ENCODE assay signal across 30 cellular contexts in the genomic region with DNA sequence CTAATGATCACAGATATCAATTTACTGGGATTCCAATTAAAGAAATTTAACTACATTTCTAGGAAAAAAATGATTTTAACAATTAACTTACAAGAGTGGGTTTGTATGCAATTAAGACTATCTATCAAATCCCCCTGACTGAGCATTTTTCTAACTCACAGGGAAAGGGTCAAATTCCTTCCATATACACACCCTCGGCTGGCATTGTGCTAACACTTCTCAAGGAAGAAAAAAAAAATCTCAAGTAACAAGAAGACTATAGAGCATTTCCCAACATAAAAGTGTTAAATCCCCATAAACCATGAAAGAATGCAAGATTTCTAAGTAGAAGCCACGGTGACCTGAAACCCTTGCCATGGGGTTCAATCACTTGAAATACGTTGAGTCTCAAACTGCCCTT.
"Had no signal": no experiment of that assay in that cellular context is flagged by ENCODE, and none has a peak within 500 bp of the region (broad histone marks: within the 10 kb centered on the region; RNA-seq: fewer than 3 reads in every experiment).

No MANE protein-coding gene starts in this region.

- H3K4me1 Mint-ChIP-seq: naive B cell had no signal

- H3K9me3 Mint-ChIP-seq: endodermal cell; mesothelial cell of epicardium; natural killer cell treated with Interleukin-12 subunit alpha and Interleukin-12 subunit beta and Interleukin-15 and Interleukin-18, amount 100 ng/mL, for 72 hours had no signal

- H3K4me1 ChIP-seq: gastrocnemius medialis, left lung, right lobe of liver, stomach had no signal

- H3K9me3 ChIP-seq: gastrocnemius medialis, left lung, mucosa of descending colon, ovary, right lobe of liver, stomach, thyroid gland had no signal

- H3K36me3 Mint-ChIP-seq: mesothelial cell of epicardium; naive B cell; natural killer cell treated with Interleukin-12 subunit alpha and Interleukin-12 subunit beta and Interleukin-15 and Interleukin-18, amount 100 ng/mL, for 72 hours had no signal

- ATAC-seq: esophagus mucosa; gastrocnemius medialis; left lung; mucosa of descending colon; natural killer cell treated with Interleukin-12 subunit alpha and Interleukin-12 subunit beta and Interleukin-15 and Interleukin-18, amount 100 ng/mL, for 72 hours; right lobe of liver had no signal

- H3K4me3 Mint-ChIP-seq: endodermal cell; mesothelial cell of epicardium; naive B cell; natural killer cell treated with Interleukin-12 subunit alpha and Interleukin-12 subunit beta and Interleukin-15 and Interleukin-18, amount 100 ng/mL, for 72 hours had no signal

- H3K27ac ChIP-seq: dorsolateral prefrontal cortex, epithelial cell of prostate, gastrocnemius medialis, left lung, ovary, right lobe of liver, stomach had no signal

- DNase-seq: dorsolateral prefrontal cortex; effector CD4-positive, alpha-beta T cell; endodermal cell; foreskin fibroblast; gastrocnemius medialis; head of caudate nucleus; kidney; left lung; mesenchymal stem cell; mucosa of descending colon; naive B cell; occipital lobe; ovary; posterior cingulate gyrus; retina; right lobe of liver; stimulated activated CD4-positive, alpha-beta T cell treated with anti-CD3 and anti-CD28 coated beads, Interleukin-12 subunit alpha, Interleukin-12 subunit beta, amount 100 ng/mL, for 4 hours; stimulated activated CD4-positive, alpha-beta T cell treated with anti-CD3 and anti-CD28 coated beads, Interleukin-1b, Interleukin-23, amount 100 ng/mL, for 48 hours; stimulated activated CD4-positive, alpha-beta T cell treated with anti-CD3 and anti-CD28 coated beads, Interleukin-4, amount 100 ng/mL, for 1 hour; stimulated activated CD8-positive, alpha-beta memory T cell treated with anti-CD3 and anti-CD28 coated beads, Interleukin-4, amount 100 ng/mL, for 48 hours; stimulated activated naive CD4-positive, alpha-beta T cell treated with Interleukin-2 at 50 U/mL for 16 hours; stomach; thyroid gland; trophoblast cell had no signal

- FAIRE-seq: colon, kidney had no signal

- H3K4me3 ChIP-seq: dorsolateral prefrontal cortex, gastrocnemius medialis, left lung, mucosa of descending colon, ovary, right lobe of liver, smooth muscle cell, stomach, thyroid gland had no signal

- H3K27me3 ChIP-seq: dorsolateral prefrontal cortex, gastrocnemius medialis, left lung, ovary, right lobe of liver, stomach, thyroid gland had no signal

- H3K4me2 ChIP-seq: smooth muscle cell had no signal

- H3K36me3 ChIP-seq: left lung, ovary, right lobe of liver, thyroid gland had no signal

- H3K27ac Mint-ChIP-seq: endodermal cell; mesothelial cell of epicardium; naive B cell; natural killer cell treated with Interleukin-12 subunit alpha and Interleukin-12 subunit beta and Interleukin-15 and Interleukin-18, amount 100 ng/mL, for 72 hours had no signal
